In the genomic region with DNA sequence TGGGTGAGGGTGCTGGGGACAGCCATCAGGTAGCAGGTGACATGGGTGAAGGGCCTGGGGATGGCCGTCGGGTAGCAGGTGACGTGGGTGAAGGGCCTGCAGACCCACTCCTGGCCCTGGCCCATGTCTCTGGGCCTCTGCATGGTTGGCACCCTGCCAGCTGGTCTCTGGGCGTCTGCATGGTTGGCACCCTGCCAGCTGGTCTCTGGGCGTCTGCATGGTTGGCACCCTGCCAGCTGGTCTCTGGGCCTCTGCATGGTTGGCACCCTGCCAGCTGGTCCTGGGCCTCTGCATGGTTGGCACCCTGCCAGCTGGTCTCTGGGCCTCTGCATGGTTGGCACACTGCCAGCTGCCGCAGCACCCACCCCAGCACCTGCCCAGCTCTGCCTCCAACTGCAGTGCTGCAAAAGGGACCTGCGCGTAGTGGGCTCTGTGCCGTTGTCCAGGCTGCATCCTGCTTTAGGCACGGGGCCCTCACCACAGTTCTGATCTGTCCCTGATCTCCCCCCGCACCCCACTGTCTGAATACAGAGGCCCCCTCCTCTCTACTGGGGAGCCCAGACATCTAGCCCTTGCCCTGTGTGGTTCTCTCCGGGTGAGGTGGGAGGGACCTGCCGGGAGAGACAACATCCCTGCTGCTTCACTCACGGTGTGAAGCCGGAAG, we compare ENCODE assay signal across 9 cellular contexts. TPM values are rescaled to one million over a fixed set of nuclear protein-coding genes. Genes with fewer than 3 reads are reported as not detected.
DNase-seq lines count a peak whose midpoint lies in the region; ATAC-seq and TF ChIP-seq lines count a peak whose summit lies in the region.
"Not testable (repeated sequence)": the region's sequence is repeated elsewhere in the genome, so short reads cannot be mapped to it uniquely, and the experiment has no call there.
"Had no signal": no experiment of that assay in that cellular context is flagged by ENCODE, and none has a peak within 500 bp of the region (broad histone marks: within the 10 kb centered on the region; RNA-seq: fewer than 3 reads in every experiment).

No MANE protein-coding gene starts in this region.

- not testable (repeated sequence) for TF ChIP-seq EP300 in stomach (IDR thresholded peaks at IDR 0.05)

- ATAC-seq in left cardiac atrium = peak; percentile 41 to 47

- not testable (repeated sequence) for TF ChIP-seq CTCF in stomach (IDR thresholded peaks at IDR 0.05)

- DNase-seq in EH (ENCODE audit: low read depth) = peak; percentile 25
- DNase-seq in NCI-H1694 (lab: John Stamatoyannopoulos, UW) = peak; percentile 24
- peak; percentile 74 for DNase-seq in NCI-H748 treated with DMSO at 0.1 percent for 48 hours (lab: John Stamatoyannopoulos, UW)
- peak; percentile 9 for DNase-seq in activated naive CD4-positive, alpha-beta T cell treated with Interleukin-2 at 50 U/mL for 16 hours
- DNase-seq in left cardiac atrium = not testable (repeated sequence)
- peak; percentile 45 for DNase-seq in stomach

- H3K9me3 ChIP-seq in stomach = not testable (repeated sequence)

- not testable (repeated sequence) for TF ChIP-seq POLR2A in stomach (IDR thresholded peaks at IDR 0.05)

- intact Hi-C loops in left cardiac atrium (cut with DNase I); stomach (cut with DNase I; ENCODE audit: low total_unique reads): not testable (repeated sequence)

- peaks cover 7 to 12% (median 9%) of the 10 kb centered on the region in 4 donors for H3K4me1 ChIP-seq in stomach

- H3K4me3 ChIP-seq in stomach = not testable (repeated sequence)

- 6 to 12% (median 6%) methylated on average over 11 to 15 of the region's 15 CpGs for WGBS in stomach, 5 donors

- H3K27me3 ChIP-seq in stomach = peaks cover 3 to 63% (median 15%) of the 10 kb centered on the region in 3 donors

- H3K36me3 ChIP-seq in stomach = not testable (repeated sequence)

- not testable (repeated sequence) for H3K27ac ChIP-seq in stomach

RNA-seq across cellular contexts. Expression of a gene that starts 16.0 kb away (rescaled TPM):
- total RNA-seq in left cardiac atrium (under 1 TPM in 1 of 2 donors, not detected in 1; 0.91 TPM), stomach (1 to 10 TPM in 1 of 5 donors, not detected in 4; 7.6 TPM)
- 1 to 10 TPM in 2 of 3 donors, under 1 TPM in 1; 0.70 to 6.4 (median 2.6) TPM for polyA plus RNA-seq in stomach
- total RNA-seq: CD4-positive, alpha-beta memory T cell; mononuclear cell; T-helper 2 cell treated with Interferon-gamma antibody and Interleukin-4, amounts not matched to agents 100 ng/mL and 5 ng/mL, for 36 hours had no signal
- polyA plus RNA-seq: CD4-positive, alpha-beta memory T cell had no signal

RNA-seq across cellular contexts. Expression of a gene that starts 31.4 kb away (rescaled TPM):
- 10 to 100 TPM in 1 of 2 donors, 1 to 10 TPM in 1; 2.1 to 17.3 TPM for total RNA-seq in left cardiac atrium
- 100 to 1,000 TPM in 3 of 5 donors, 10 to 100 TPM in 2; 15.4 to 202 (median 110) TPM for total RNA-seq in stomach
- 100 to 1,000 TPM in 1 of 3 donors, 10 to 100 TPM in 2; 16.9 to 115 (median 32.1) TPM for polyA plus RNA-seq in stomach
- total RNA-seq: CD4-positive, alpha-beta memory T cell; mononuclear cell; T-helper 2 cell treated with Interferon-gamma antibody and Interleukin-4, amounts not matched to agents 100 ng/mL and 5 ng/mL, for 36 hours had no signal
- polyA plus RNA-seq: CD4-positive, alpha-beta memory T cell had no signal

RNA-seq across cellular contexts. Expression of a gene that starts 37.6 kb away (rescaled TPM):
- total RNA-seq in left cardiac atrium (10 to 100 TPM; 74.3 to 80.8 TPM), stomach (10 to 100 TPM; 42.0 to 71.0 (median 48.0) TPM)
- 10 to 100 TPM; 42.2 to 48.2 (median 42.6) TPM for polyA plus RNA-seq in stomach

RNA-seq across cellular contexts. Expression of a gene that starts 41.9 kb away (rescaled TPM):
- total RNA-seq in left cardiac atrium (10 to 100 TPM in 1 of 2 donors, 1 to 10 TPM in 1; 9.3 to 18.9 TPM), stomach (100 to 1,000 TPM in 2 of 5 donors, 10 to 100 TPM in 1, 1 to 10 TPM in 1, not detected in 1; 1.8 to 158 (median 70.5) TPM)
- 100 to 1,000 TPM in 1 of 3 donors, 10 to 100 TPM in 2; 19.0 to 164 (median 47.9) TPM for polyA plus RNA-seq in stomach
- total RNA-seq: CD4-positive, alpha-beta memory T cell; mononuclear cell; T-helper 2 cell treated with Interferon-gamma antibody and Interleukin-4, amounts not matched to agents 100 ng/mL and 5 ng/mL, for 36 hours had no signal
- polyA plus RNA-seq: CD4-positive, alpha-beta memory T cell had no signal

RNA-seq across cellular contexts. Expression of a gene that starts 46.8 kb away (rescaled TPM):
- total RNA-seq in left cardiac atrium (under 1 TPM in 1 of 2 donors, not detected in 1; 0.21 TPM), stomach (10 to 100 TPM in 1 of 5 donors, not detected in 4; 22.9 TPM)
- 1 to 10 TPM in 1 of 3 donors, under 1 TPM in 1, not detected in 1; 0.10 to 1.2 TPM for polyA plus RNA-seq in stomach
- total RNA-seq: CD4-positive, alpha-beta memory T cell; mononuclear cell; T-helper 2 cell treated with Interferon-gamma antibody and Interleukin-4, amounts not matched to agents 100 ng/mL and 5 ng/mL, for 36 hours had no signal
- polyA plus RNA-seq: CD4-positive, alpha-beta memory T cell had no signal
